Comparison of ENCODE assay signal across 20 cellular contexts in genomic region chr4:25656031-25656430, GRCh38. TPM values are rescaled to one million over a fixed set of nuclear protein-coding genes. Genes with fewer than 3 reads are reported as not detected.
A peak's percentile ranks its signal among the peaks of the same experiment; 100 is the strongest.
DNase-seq lines count a peak whose midpoint lies in the region; ATAC-seq and TF ChIP-seq lines count a peak whose summit lies in the region.
"Had no signal": no experiment of that assay in that cellular context is flagged by ENCODE, and none has a peak within 500 bp of the region (broad histone marks: within the 10 kb centered on the region; RNA-seq: fewer than 3 reads in every experiment).

No MANE protein-coding gene starts in this region.

- H3K9me3 Mint-ChIP-seq in neural crest cell: no peaks in the 10 kb centered on the region
- H3K9me3 Mint-ChIP-seq: stimulated activated memory B cell treated with anti-CD40 and anti-IgM and Interleukin-4, amounts not matched to agents 10 μg/mL and 1 μg/mL and 100 μg/mL, for 72 hours had no signal

- H3K9me2 ChIP-seq in PC-9 (ENCODE audit: insufficient read depth): no peaks in the 10 kb centered on the region

- POLR2A ChIA-PET in PC-9 (lab: Charles Lee; ENCODE audit: unreplicated experiment): no interaction called here

- H3K27ac Mint-ChIP-seq in neural crest cell (ENCODE audit: unreplicated experiment): no peak overlapping the region
- H3K27ac Mint-ChIP-seq: stimulated activated memory B cell treated with anti-CD40 and anti-IgM and Interleukin-4, amounts not matched to agents 10 μg/mL and 1 μg/mL and 100 μg/mL, for 72 hours had no signal

- H3K9ac ChIP-seq in BLaER1 treated with 17β-estradiol and CSF1 and Interleukin-3, amounts not matched to agents 10 nM and 100 nM: no peak overlapping the region
- H3K9ac ChIP-seq in NT2/D1 (ENCODE audit: insufficient read length, low read depth) (peak overlapping the region; percentile 29), iPS-18a (ENCODE audit: low read length) (peak overlapping the region; percentile 26)

- TF ChIP-seq CTCF in neural crest cell (conservative IDR thresholded peaks at IDR 0.05): no peak
- TF ChIP-seq CTCF in PC-9 (conservative IDR thresholded peaks at IDR 0.05): no peak

- H4K20me1 ChIP-seq in BLaER1 treated with 17β-estradiol and CSF1 and Interleukin-3, amounts not matched to agents 10 nM and 100 nM: no peaks in the 10 kb centered on the region; a peak in 1 of 22 replicates
- H4K20me1 ChIP-seq in PC-9 (ENCODE audit: insufficient read depth): no peaks in the 10 kb centered on the region

- DNase-seq in NT2/D1 (ENCODE audit: low read depth, low spot score) (no peak), neural crest cell (ENCODE audit: low read depth, low spot score) (no peak), PC-9 (no peak), DMS114 treated with DMSO at 0.1 percent for 48 hours (lab: John Stamatoyannopoulos, UW; ENCODE audit: unreplicated experiment) (no peak), NCI-H526 treated with DMSO at 0.1 percent for 48 hours (lab: John Stamatoyannopoulos, UW) (no peak)
- DNase-seq: activated CD4-positive, alpha-beta T cell treated with anti-CD3 and anti-CD28 coated beads, Interleukin-2, amount 50 U/mL, for 1 hour; activated naive CD4-positive, alpha-beta T cell treated with anti-CD3 and anti-CD28 coated beads, Interleukin-2, amount 50 U/mL, for 16 hours; activated T-cell treated with anti-CD3 and anti-CD28 coated beads for 4 hours; brain microvascular endothelial cell; effector CD8-positive, alpha-beta T cell; Karpas-422; midbrain; NCI-H1436; NCI-H2227 treated with DMSO at 0.1 percent for 48 hours; SJCRH30 had no signal

- H3K27ac ChIP-seq in BLaER1 treated with 17β-estradiol and CSF1 and Interleukin-3, amounts not matched to agents 10 nM and 100 nM: no peak overlapping the region
- H3K27ac ChIP-seq in iPS-18a (ENCODE audit: low read length) (no peak overlapping the region), PC-9 (no peak overlapping the region)
- H3K27ac ChIP-seq: brain microvascular endothelial cell, SJCRH30 had no signal

- intact Hi-C loops in PC-9 (cut with micrococcal nuclease; ENCODE audit: unreplicated experiment): no loop called here

- H3F3A ChIP-seq in PC-9 (ENCODE audit: insufficient read depth, low read depth): no peaks in the 10 kb centered on the region

- ATAC-seq in HG03460 (IDR thresholded peaks at IDR 0.05; ENCODE audit: unreplicated experiment): no peak
- ATAC-seq: stimulated activated memory B cell treated with anti-CD40 and anti-IgM and Interleukin-4, amounts not matched to agents 10 μg/mL and 1 μg/mL and 100 μg/mL, for 72 hours had no signal

- no peaks in the 10 kb centered on the region for H3K36me3 Mint-ChIP-seq in neural crest cell (ENCODE audit: low read depth)
- H3K36me3 Mint-ChIP-seq: stimulated activated memory B cell treated with anti-CD40 and anti-IgM and Interleukin-4, amounts not matched to agents 10 μg/mL and 1 μg/mL and 100 μg/mL, for 72 hours had no signal

- no peak overlapping the region for H2AFZ ChIP-seq in PC-9

- H3K4me1 ChIP-seq in BLaER1 treated with 17β-estradiol and CSF1 and Interleukin-3, amounts not matched to agents 10 nM and 100 nM: peaks cover 0 to 13% (median 8%) of the 10 kb centered on the region in 10 experiments; a peak in 10 of 20 replicates
- H3K4me1 ChIP-seq in NT2/D1 (ENCODE audit: insufficient read depth, insufficient read length) (peaks cover 14% of the 10 kb centered on the region), iPS-18a (ENCODE audit: control insufficient read depth, low read depth, low read length) (peaks cover 30% of the 10 kb centered on the region), PC-9 (replicated peaks; ENCODE audit: insufficient read depth) (no peaks in the 10 kb centered on the region)

- H3K36me3 ChIP-seq in BLaER1 treated with 17β-estradiol and CSF1 and Interleukin-3, amounts not matched to agents 10 nM and 100 nM: no peaks in the 10 kb centered on the region
- H3K36me3 ChIP-seq in NT2/D1 (ENCODE audit: insufficient read depth, insufficient read length, low read length) (no peaks in the 10 kb centered on the region), iPS-18a (ENCODE audit: control insufficient read depth, low read depth, low read length) (no peaks in the 10 kb centered on the region), PC-9 (ENCODE audit: low read depth) (no peaks in the 10 kb centered on the region)
- H3K36me3 ChIP-seq: brain microvascular endothelial cell, SJCRH30 had no signal

- peaks cover 32 to 42% (median 34%) of the 10 kb centered on the region in 11 experiments for H3K27me3 ChIP-seq in BLaER1 treated with 17β-estradiol and CSF1 and Interleukin-3, amounts not matched to agents 10 nM and 100 nM
- H3K27me3 ChIP-seq in NT2/D1 (ENCODE audit: insufficient read depth, insufficient read length) (peaks cover 48% of the 10 kb centered on the region), iPS-18a (ENCODE audit: control insufficient read depth, insufficient read depth, low read length) (peaks cover 42% of the 10 kb centered on the region), PC-9 (ENCODE audit: insufficient read depth, low read depth) (no peaks in the 10 kb centered on the region)
- H3K27me3 ChIP-seq: SJCRH30 had no signal

- H3K4me3 Mint-ChIP-seq in neural crest cell: peak overlapping the region; percentile 69
- H3K4me3 Mint-ChIP-seq: stimulated activated memory B cell treated with anti-CD40 and anti-IgM and Interleukin-4, amounts not matched to agents 10 μg/mL and 1 μg/mL and 100 μg/mL, for 72 hours had no signal

- H3K4me3 ChIP-seq in BLaER1 treated with 17β-estradiol and CSF1 and Interleukin-3, amounts not matched to agents 10 nM and 100 nM: no peak overlapping the region
- H3K4me3 ChIP-seq in NT2/D1 (ENCODE audit: insufficient read length, low read depth): peak overlapping the region; percentile 41
- peak overlapping the region; percentile 59 for H3K4me3 ChIP-seq in iPS-18a (ENCODE audit: low read length)
- H3K4me3 ChIP-seq in PC-9: no peak overlapping the region
- H3K4me3 ChIP-seq: SJCRH30 had no signal

- H3K27me3 Mint-ChIP-seq in neural crest cell (ENCODE audit: low read depth): peaks cover 72% of the 10 kb centered on the region

- H3K9me3 ChIP-seq in BLaER1 treated with 17β-estradiol and CSF1 and Interleukin-3, amounts not matched to agents 10 nM and 100 nM (replicated peaks in 1 of 11): peaks cover 8 to 19% (median 11%) of the 10 kb centered on the region in 11 experiments; a peak in 20 of 22 replicates
- H3K9me3 ChIP-seq in NT2/D1 (ENCODE audit: insufficient read depth, low read length) (no peaks in the 10 kb centered on the region), iPS-18a (ENCODE audit: control insufficient read depth, low read depth, low read length) (no peaks in the 10 kb centered on the region), PC-9 (ENCODE audit: insufficient read depth, low read depth) (no peaks in the 10 kb centered on the region)
- H3K9me3 ChIP-seq: SJCRH30 had no signal

- BruUV-seq in PC-9 (replicated peaks; lab: Mats Ljungman, UMichigan): no TSS peak

- no peaks in the 10 kb centered on the region for H3K79me2 ChIP-seq in PC-9 (ENCODE audit: low read depth)

- CTCF ChIA-PET in PC-9 (lab: Charles Lee): no interaction called here

- H3K4me1 Mint-ChIP-seq in neural crest cell: peaks cover 20% of the 10 kb centered on the region

- H3K4me2 ChIP-seq in BLaER1 treated with 17β-estradiol and CSF1 and Interleukin-3, amounts not matched to agents 10 nM and 100 nM: peak overlapping the region in 6 of 11 experiments; percentile 39 to 72 (median 50); a peak in 5 of 22 replicates
- H3K4me2 ChIP-seq in PC-9: no peak overlapping the region

RNA-seq across cellular contexts. Expression of gene SLC34A2, which starts 0.4 kb away (rescaled TPM):
- not detected in 2 replicates for total RNA-seq in neural crest cell
- not detected in 2 replicates for total RNA-seq in PC-9 (2021)
- total RNA-seq: osteoblast, SJCRH30 had no signal

Comparison
In these comparisons a context has a peak if more than half of its experiments do, and no peak if none do; other contexts are left out.
1. H3K4me3 ChIP-seq: peak in NT2/D1 (single experiment) and iPS-18a (single experiment); none in BLaER1 treated with 17β-estradiol and CSF1 and Interleukin-3, amounts not matched to agents 10 nM and 100 nM (0 of 10) and PC-9 (single experiment).
2. H3K9ac ChIP-seq: peak in NT2/D1 (single experiment) and iPS-18a (single experiment); none in BLaER1 treated with 17β-estradiol and CSF1 and Interleukin-3, amounts not matched to agents 10 nM and 100 nM (0 of 11).